15 cellular contexts compared by ENCODE assay signal in the genomic region with DNA sequence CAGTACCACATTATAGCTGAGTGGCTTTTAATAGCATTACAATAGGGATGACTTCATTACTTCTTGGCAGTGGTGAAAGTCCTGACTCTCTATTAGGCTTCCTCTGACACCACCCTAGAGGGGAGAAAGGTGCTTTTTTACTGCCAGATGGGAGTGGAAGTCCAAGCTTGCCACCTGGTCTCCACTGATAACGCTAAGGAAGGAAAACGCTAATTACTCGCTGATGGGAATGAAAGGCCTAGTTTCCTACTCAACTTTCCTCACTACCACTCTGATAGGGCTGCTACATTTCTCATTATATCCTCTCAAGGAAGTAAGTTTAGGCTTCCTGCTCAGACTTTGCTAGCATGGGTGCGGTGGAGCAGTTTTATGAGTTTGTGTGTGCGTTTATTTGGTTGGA.
DNase-seq lines count a peak whose midpoint lies in the region; ATAC-seq and TF ChIP-seq lines count a peak whose summit lies in the region.
"Had no signal": no experiment of that assay in that cellular context is flagged by ENCODE, and none has a peak within 500 bp of the region (broad histone marks: within the 10 kb centered on the region; RNA-seq: fewer than 3 reads in every experiment).

No MANE protein-coding gene starts in this region.

- intact Hi-C loops in left ventricle myocardium inferior (cut with micrococcal nuclease): no loop called here
- intact Hi-C loops in upper lobe of right lung (cut with DNase I): no loop called here
- intact Hi-C loops in sciatic nerve (cut with DNase I): no loop called here

- no peak for TF ChIP-seq CTCF in left ventricle myocardium inferior (IDR thresholded peaks at IDR 0.05; ENCODE audit: borderline replicate concordance)
- TF ChIP-seq CTCF in osteoblast (IDR thresholded peaks at IDR 0.05; ENCODE audit: extremely low read depth, low read depth, low read length): no peak
- no peak for TF ChIP-seq CTCF in upper lobe of right lung (IDR thresholded peaks at IDR 0.05)

- peak; percentile 23 for DNase-seq in NCI-H1105 treated with DMSO at 0.1 percent for 48 hours (lab: John Stamatoyannopoulos, UW)
- no peak for DNase-seq in NCI-H1105 (lab: John Stamatoyannopoulos, UW)
- DNase-seq in left ventricle myocardium inferior: no peak
- DNase-seq in osteoblast (ENCODE audit: insufficient read length, low spot score, missing footprints): peak; percentile 76
- no peak for DNase-seq in upper lobe of right lung
- no peak for DNase-seq in sciatic nerve (ENCODE audit: low spot score)
- DNase-seq in activated T-cell treated with anti-CD3 and anti-CD28 coated beads, Interleukin-2, amount 50 U/mL, for 1 hour: no peak
- DNase-seq in NCI-H446 treated with DMSO at 0.1 percent for 48 hours (lab: John Stamatoyannopoulos, UW): no peak
- DNase-seq: CD4-positive, alpha-beta T cell; KG1; NCI-H146; NCI-H2081; NCI-H510A treated with DMSO at 0.1 percent for 48 hours; Peyer's patch had no signal

- H3K4me1 ChIP-seq in left ventricle myocardium inferior (no peaks in the 10 kb centered on the region), osteoblast (ENCODE audit: insufficient read depth, low read length) (no peaks in the 10 kb centered on the region), upper lobe of right lung (no peaks in the 10 kb centered on the region)
- H3K4me1 ChIP-seq: Peyer's patch had no signal

- H4K20me1 ChIP-seq in osteoblast (ENCODE audit: insufficient read depth, low read length): no peaks in the 10 kb centered on the region

- H3K79me2 ChIP-seq in osteoblast (ENCODE audit: insufficient read depth, low read length): no peaks in the 10 kb centered on the region

- no peak overlapping the region for H3K4me2 ChIP-seq in osteoblast (ENCODE audit: insufficient read depth, low read length)

- H3K9me3 ChIP-seq in left ventricle myocardium inferior (replicated peaks) (peaks cover 10% of the 10 kb centered on the region), osteoblast (ENCODE audit: low read depth, low read length) (no peaks in the 10 kb centered on the region), upper lobe of right lung (no peaks in the 10 kb centered on the region)
- H3K9me3 ChIP-seq: Peyer's patch had no signal

- H2AFZ ChIP-seq in osteoblast (ENCODE audit: low read length): no peak overlapping the region

- H3K27me3 ChIP-seq in left ventricle myocardium inferior (ENCODE audit: low read depth) (no peaks in the 10 kb centered on the region), osteoblast (ENCODE audit: insufficient read depth, low read length) (no peaks in the 10 kb centered on the region), upper lobe of right lung (no peaks in the 10 kb centered on the region)
- H3K27me3 ChIP-seq: Peyer's patch had no signal

- no peaks in the 10 kb centered on the region for H3K36me3 ChIP-seq in left ventricle myocardium inferior
- H3K36me3 ChIP-seq in osteoblast (ENCODE audit: insufficient read depth, low read length): no peaks in the 10 kb centered on the region
- H3K36me3 ChIP-seq in upper lobe of right lung: no peaks in the 10 kb centered on the region
- H3K36me3 ChIP-seq: Peyer's patch had no signal

- H3K27ac ChIP-seq in left ventricle myocardium inferior (replicated peaks): peak overlapping the region; percentile 73
- no peak overlapping the region for H3K27ac ChIP-seq in osteoblast (ENCODE audit: low read depth, low read length)
- H3K27ac ChIP-seq in upper lobe of right lung: peak overlapping the region; percentile 51
- H3K27ac ChIP-seq: 22Rv1 had no signal

- peak; percentile 57 for ATAC-seq in upper lobe of right lung
- no peak for ATAC-seq in sciatic nerve

- no peak overlapping the region for H3K4me3 ChIP-seq in left ventricle myocardium inferior
- no peak overlapping the region for H3K4me3 ChIP-seq in osteoblast (ENCODE audit: insufficient read depth, low read length)
- H3K4me3 ChIP-seq in upper lobe of right lung: no peak overlapping the region
- H3K4me3 ChIP-seq: Peyer's patch had no signal

Comparison
In these comparisons a context has a peak if more than half of its experiments do, and no peak if none do; other contexts are left out.
1. DNase-seq: peak in NCI-H1105 treated with DMSO at 0.1 percent for 48 hours (single experiment) and osteoblast (single experiment); none in NCI-H1105 (single experiment), left ventricle myocardium inferior (single experiment), upper lobe of right lung (single experiment), sciatic nerve (single experiment), activated T-cell treated with anti-CD3 and anti-CD28 coated beads, Interleukin-2, amount 50 U/mL, for 1 hour (single experiment) and NCI-H446 treated with DMSO at 0.1 percent for 48 hours (single experiment).